ENCODE assay signal across 8 cellular contexts in the genomic region with DNA sequence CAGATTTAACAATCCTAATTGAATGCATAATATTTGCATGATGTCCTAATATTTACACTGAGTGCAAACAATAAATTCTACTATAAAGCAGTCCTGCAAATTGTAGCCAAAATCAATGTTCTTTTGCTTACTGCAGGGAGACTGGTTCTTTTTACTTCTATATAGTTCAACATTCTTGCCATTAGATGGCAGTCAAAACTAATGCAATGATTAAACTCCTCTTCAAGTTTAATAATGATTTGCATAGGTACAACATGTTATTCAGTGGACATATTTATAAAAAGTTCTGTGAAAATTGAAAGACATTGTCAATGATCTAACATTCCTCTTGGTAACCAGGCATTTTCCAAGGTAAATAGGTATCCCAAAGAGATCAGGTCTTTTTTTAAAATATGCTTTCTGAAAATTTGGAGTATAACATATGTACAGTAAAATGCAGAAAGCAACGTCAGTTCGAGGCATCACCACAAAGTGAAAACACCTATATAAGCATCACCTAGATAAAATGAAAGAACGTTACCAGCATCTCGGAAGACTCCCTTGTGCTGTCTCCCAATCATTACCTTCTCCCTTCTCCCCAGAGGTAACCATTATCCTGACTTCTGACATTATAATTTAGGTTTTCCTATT. TPM values are rescaled to one million over a fixed set of nuclear protein-coding genes. Genes with fewer than 3 reads are reported as not detected.
DNase-seq lines count a peak whose midpoint lies in the region; ATAC-seq, FAIRE-seq and TF ChIP-seq lines count a peak whose summit lies in the region.

No MANE protein-coding gene starts in this region.

- no peaks in the 10 kb centered on the region for H3K36me3 ChIP-seq in HEK293 (ENCODE audit: control insufficient read depth in 2 of 2, insufficient read depth in 1 of 2, low read length in 2 of 2)
- H3K36me3 ChIP-seq in bronchial epithelial cell (ENCODE audit: control insufficient read depth, insufficient read depth, low read length): no peaks in the 10 kb centered on the region
- no peaks in the 10 kb centered on the region for H3K36me3 ChIP-seq in left lung

- no peaks in the 10 kb centered on the region for H3K27me3 ChIP-seq in bronchial epithelial cell (ENCODE audit: control insufficient read depth, insufficient read depth, low read length)
- no peaks in the 10 kb centered on the region for H3K27me3 ChIP-seq in left lung

- H3K4me1 ChIP-seq in HEK293 (ENCODE audit: control insufficient read depth, insufficient read depth, low read length) (no peaks in the 10 kb centered on the region), left lung (no peaks in the 10 kb centered on the region)

- H3K9me3 ChIP-seq in HEK293 (ENCODE audit: control insufficient read depth, insufficient read depth, low read depth, low read length): no peaks in the 10 kb centered on the region
- no peaks in the 10 kb centered on the region for H3K9me3 ChIP-seq in left lung

- H3K27ac ChIP-seq in C4-2B (no peak overlapping the region), HEK293 (ENCODE audit: extremely low read depth, low read depth, low read length) (no peak overlapping the region), left lung (no peak overlapping the region)

- TF ChIP-seq CTCF in C4-2B (conservative IDR thresholded peaks at IDR 0.05) (peak; percentile 88), HEK293 (tag by site-specific recombination; IDR thresholded peaks at IDR 0.05) (no peak), bronchial epithelial cell (IDR thresholded peaks at IDR 0.05; ENCODE audit: insufficient read depth, low read length, severe bottlenecking) (peak; percentile 30), left lung (IDR thresholded peaks at IDR 0.05) (peak; percentile 45 to 66)

- DNase-seq in NCI-H510A treated with DMSO at 0.1 percent for 48 hours (lab: John Stamatoyannopoulos, UW): peak; percentile 90
- DNase-seq in bronchial epithelial cell (ENCODE audit: low read depth): peak; percentile 70
- DNase-seq in left lung: no peak
- no peak for DNase-seq in activated naive CD4-positive, alpha-beta T cell treated with Interleukin-2 at 50 U/mL for 16 hours

- intact Hi-C loops in left lung (cut with DNase I): loop anchor here in 1 of 2 donors (10.0 kb wide), 1 partner anchor 407 kb away; no protein-coding TSS in a partner anchor

- POLR2A ChIA-PET in HEK293 (lab: Yijun Ruan, JAX): no interaction called here

- H3K4me3 ChIP-seq in HEK293 (ENCODE audit: low read depth, low read length): no peak overlapping the region
- no peak overlapping the region for H3K4me3 ChIP-seq in bronchial epithelial cell (ENCODE audit: low read depth, low read length)
- no peak overlapping the region for H3K4me3 ChIP-seq in left lung

- no peak for FAIRE-seq in bronchial epithelial cell (lab: Jason Lieb, UNC)

- CTCF ChIA-PET in HEK293 (lab: Yijun Ruan, JAX): interaction anchor here (0.6 to 2.0 kb wide), 12 partner anchors 7 to 472 kb away, joined by 3 to 8 read pairs (median 3); no protein-coding TSS in a partner anchor

- peak; percentile 54 for ATAC-seq in left lung
- ATAC-seq in GM21529 (IDR thresholded peaks at IDR 0.05; ENCODE audit: unreplicated experiment): no peak
- ATAC-seq in HG02938 (IDR thresholded peaks at IDR 0.05; ENCODE audit: unreplicated experiment): no peak

TF ChIP-seq in HEK293, 187 proteins besides CTCF, POLR2A, EP300 and RAD21:
- TF ChIP-seq ZNF2 (tag by site-specific recombination; IDR thresholded peaks at IDR 0.05) (peak; percentile 74), ZNF654 (tag by site-specific recombination; IDR thresholded peaks at IDR 0.05; ENCODE audit: low read depth) (peak; percentile 91), ZNF501 (tag by site-specific recombination; IDR thresholded peaks at IDR 0.05) (0 out of 2 replicates have a peak, but pooled peaks have one; percentile 45), SP7 (tag by site-specific recombination; IDR thresholded peaks at IDR 0.05) (peak; percentile 36; the same call in 1 of the 2 replicates), ZNF513 (tag by site-specific recombination; IDR thresholded peaks at IDR 0.05) (no peak)

RNA-seq across cellular contexts. Expression of gene FNBP1L, which starts 9.8 kb away (rescaled TPM):
- total RNA-seq in bronchial epithelial cell (25.7 and 29.7 TPM in 2 replicates), left lung (10 to 100 TPM; 26.9 to 50.5 TPM)

Comparison
In these comparisons a context has a peak if more than half of its experiments do, and no peak if none do; other contexts are left out.
1. DNase-seq: peak in NCI-H510A treated with DMSO at 0.1 percent for 48 hours (single experiment) and bronchial epithelial cell (single experiment); none in left lung (0 of 2) and activated naive CD4-positive, alpha-beta T cell treated with Interleukin-2 at 50 U/mL for 16 hours (single experiment).